ENCODE assay signal across 11 cellular contexts in genomic region chr15:96328101-96328958, GRCh38. TPM values are rescaled to one million over a fixed set of nuclear protein-coding genes. Genes with fewer than 3 reads are reported as not detected.
A peak's percentile ranks its signal among the peaks of the same experiment; 100 is the strongest.
DNase-seq lines count a peak whose midpoint lies in the region; ATAC-seq and TF ChIP-seq lines count a peak whose summit lies in the region.
"Had no signal": no experiment of that assay in that cellular context is flagged by ENCODE, and none has a peak within 500 bp of the region (broad histone marks: within the 10 kb centered on the region; RNA-seq: fewer than 3 reads in every experiment).

No MANE protein-coding gene starts in this region.

- H4K12ac ChIP-seq in trophoblast cell (ENCODE audit: low read depth, low read length): no peak overlapping the region

- no peaks in the 10 kb centered on the region for H3K9me3 ChIP-seq in IMR-90 (ENCODE audit: control insufficient read depth, insufficient read depth, low read length)
- no peaks in the 10 kb centered on the region for H3K9me3 ChIP-seq in trophoblast cell (ENCODE audit: insufficient read depth, low read depth, low read length)
- H3K9me3 ChIP-seq in effector memory CD4-positive, alpha-beta T cell (ENCODE audit: control insufficient read depth, low read length): no peaks in the 10 kb centered on the region

- H3K9me1 ChIP-seq in IMR-90 (ENCODE audit: insufficient read depth, low read length): no peaks in the 10 kb centered on the region

- BruUV-seq in IMR-90 (replicated peaks; lab: Mats Ljungman, UMichigan): no TSS peak

- H2BK15ac ChIP-seq in IMR-90 (ENCODE audit: low read depth, low read length): 0 out of 3 replicates have a peak overlapping the region, but pooled peaks have one; percentile 2

- CTCF ChIA-PET in IMR-90 (lab: Yijun Ruan, JAX): interaction anchor here (0.6 to 2.5 kb wide), 11 partner anchors 8 to 1051 kb away, joined by 3 to 11 read pairs (median 3); no protein-coding TSS in a partner anchor

- TF ChIP-seq CTCF in IMR-90 (conservative IDR thresholded peaks at IDR 0.05; ENCODE audit: low read depth, low read length): no peak

- DNase-seq in IMR-90 (no peak), fibroblast of peridontal ligament (ENCODE audit: extremely low read depth) (peak; percentile 59), trophoblast cell (peak in 1 of 2 donors; percentile 42), NCI-H1436 (lab: John Stamatoyannopoulos, UW) (no peak), retina (no peak), GF-D8 (lab: John Stamatoyannopoulos, UW) (no peak)
- DNase-seq in effector memory CD4-positive, alpha-beta T cell: no peak
- DNase-seq: effector CD4-positive, alpha-beta T cell; NCI-H1417 treated with DMSO at 0.1 percent for 48 hours had no signal

- H3K79me1 ChIP-seq in IMR-90 (ENCODE audit: low read depth in 1 of 2, low read length in 2 of 2) (peaks cover 6 to 24% of the 10 kb centered on the region in 2 experiments), trophoblast cell (ENCODE audit: low read length) (peaks cover 53% of the 10 kb centered on the region)

- peak overlapping the region; percentile 46; the same call in 1 of the 2 replicates for H3K56ac ChIP-seq in IMR-90 (ENCODE audit: extremely low read depth, insufficient read depth, low read length)

- dilution Hi-C loops in IMR-90 (cut with HindIII; ENCODE audit: low sequenced_read_pairs, unreplicated experiment): no loop called here

- no peak overlapping the region for H2BK12ac ChIP-seq in trophoblast cell (ENCODE audit: low read length)

- H2AFZ ChIP-seq in ACC112 (ENCODE audit: low read length, unreplicated experiment) (peak overlapping the region; percentile 78), IMR-90 (replicated peaks; ENCODE audit: low read length, poor library complexity) (no peak overlapping the region), trophoblast cell (ENCODE audit: insufficient read depth, low read length, poor library complexity) (no peak overlapping the region)

- H3K79me2 ChIP-seq in ACC112 (ENCODE audit: control insufficient read depth, insufficient read depth, low read length, unreplicated experiment) (peaks cover 94% of the 10 kb centered on the region), trophoblast cell (ENCODE audit: control insufficient read depth, insufficient read depth, low read length, poor library complexity) (peaks cover 30% of the 10 kb centered on the region)

- H3K4ac ChIP-seq in IMR-90 (ENCODE audit: low read depth, low read length) (peak overlapping the region; percentile 73; the same call in 1 of the 2 replicates), trophoblast cell (ENCODE audit: low read depth, low read length) (no peak overlapping the region)

- POLR2A ChIA-PET in IMR-90 (lab: Charles Lee; ENCODE audit: unreplicated experiment): interaction anchor here (0.6 to 1.7 kb wide), 3 partner anchors 8 to 75 kb away, joined by 3 to 8 read pairs (median 5); no protein-coding TSS in a partner anchor

- no peak overlapping the region for H2AK9ac ChIP-seq in IMR-90 (replicated peaks; ENCODE audit: low read depth, low read length, poor library complexity)

- peak overlapping the region; percentile 76 for H2BK120ac ChIP-seq in IMR-90 (ENCODE audit: low read depth, low read length)
- no peak overlapping the region for H2BK120ac ChIP-seq in trophoblast cell (ENCODE audit: insufficient read depth, low read length, poor library complexity)

- H3K4me1 ChIP-seq in ACC112 (ENCODE audit: control insufficient read depth, insufficient read depth, low read length, unreplicated experiment): peaks cover 19% of the 10 kb centered on the region
- peaks cover 9% of the 10 kb centered on the region for H3K4me1 ChIP-seq in IMR-90 (ENCODE audit: control insufficient read depth, insufficient read depth, low read length)
- peaks cover 11 to 12% of the 10 kb centered on the region in 2 experiments for H3K4me1 ChIP-seq in trophoblast cell (ENCODE audit: control insufficient read depth in 1 of 2, insufficient read depth in 2 of 2, low read length in 2 of 2)
- peaks cover 4% of the 10 kb centered on the region for H3K4me1 ChIP-seq in effector memory CD4-positive, alpha-beta T cell (ENCODE audit: control insufficient read depth, insufficient read depth, low read length, poor library complexity, severe bottlenecking)

- in situ Hi-C loops in IMR-90 (cut with MboI; ENCODE audit: low sequenced_read_pairs): loop anchor here (5.0 to 25.0 kb wide), 2 partner anchors 766 to 1071 kb away; no protein-coding TSS in a partner anchor

- H2AK5ac ChIP-seq in IMR-90 (ENCODE audit: low read depth, low read length) (no peak overlapping the region), trophoblast cell (ENCODE audit: low read length) (no peak overlapping the region)

- H3K36me3 ChIP-seq in ACC112 (ENCODE audit: insufficient read depth, low read length) (peaks cover 5% of the 10 kb centered on the region; the same call in 1 of the 2 replicates), IMR-90 (ENCODE audit: control insufficient read depth, insufficient read depth, low read length) (peaks cover 14% of the 10 kb centered on the region), trophoblast cell (ENCODE audit: control insufficient read depth in 1 of 2, insufficient read depth in 2 of 2, low read length in 2 of 2) (peaks cover 0 to 6% of the 10 kb centered on the region in 2 experiments)
- H3K36me3 ChIP-seq in effector memory CD4-positive, alpha-beta T cell (ENCODE audit: control insufficient read depth, insufficient read depth, low read length): no peaks in the 10 kb centered on the region

- WGBS in IMR-90 (ENCODE audit: extremely low coverage in 2 of 2, insufficient read length in 1 of 2), 2 experiments: no CpG with 5 or more reads among the region's 8 CpGs
- no CpG with 5 or more reads among the region's 8 CpGs for WGBS in trophoblast cell (ENCODE audit: extremely low coverage, insufficient coverage, insufficient read length)

- no peak for TF ChIP-seq RAD21 in IMR-90 (IDR thresholded peaks at IDR 0.05; ENCODE audit: low read length)

- H3K4me2 ChIP-seq in IMR-90 (ENCODE audit: low read depth, low read length) (peak overlapping the region; percentile 99), trophoblast cell (ENCODE audit: low read length) (peak overlapping the region; percentile 58)

- intact Hi-C loops in IMR-90 (cut with micrococcal nuclease): loop anchor here (5.0 to 10.0 kb wide), 8 partner anchors 146 to 921 kb away; no protein-coding TSS in a partner anchor

- H4K8ac ChIP-seq in IMR-90 (ENCODE audit: low read depth in 2 of 2, low read length in 2 of 2) (peak overlapping the region; percentile 36 to 66), trophoblast cell (ENCODE audit: low read depth, low read length) (no peak overlapping the region)

- H3K14ac ChIP-seq in IMR-90 (replicated peaks; ENCODE audit: low read depth, low read length): peak overlapping the region; percentile 89
- H3K14ac ChIP-seq in trophoblast cell (ENCODE audit: low read length): no peak overlapping the region

- H3K23ac ChIP-seq in IMR-90 (ENCODE audit: low read depth, low read length) (peak overlapping the region; percentile 87), trophoblast cell (ENCODE audit: low read length) (no peak overlapping the region)

- peak overlapping the region; percentile 13; the same call in 1 of the 2 replicates for H2BK20ac ChIP-seq in IMR-90 (ENCODE audit: low read depth, low read length)

- H4K91ac ChIP-seq in IMR-90 (ENCODE audit: insufficient read depth, low read depth, low read length): peak overlapping the region; percentile 41; the same call in 1 of the 2 replicates
- H4K91ac ChIP-seq in trophoblast cell (ENCODE audit: low read depth, low read length): no peak overlapping the region

- H4K5ac ChIP-seq in IMR-90 (ENCODE audit: low read depth, low read length): peak overlapping the region; percentile 27; the same call in 1 of the 2 replicates

- H3K4me3 ChIP-seq in ACC112 (ENCODE audit: low read depth, low read length): peak overlapping the region; percentile 75
- H3K4me3 ChIP-seq in IMR-90 (ENCODE audit: insufficient read depth, low read depth, low read length): peak overlapping the region; percentile 20
- no peak overlapping the region for H3K4me3 ChIP-seq in trophoblast cell (ENCODE audit: low read depth, low read length)
- no peak overlapping the region for H3K4me3 ChIP-seq in effector memory CD4-positive, alpha-beta T cell (ENCODE audit: insufficient read depth, low read depth, low read length, poor library complexity, severe bottlenecking)

- TF ChIP-seq POLR2A in IMR-90 (IDR thresholded peaks at IDR 0.05; ENCODE audit: low read depth, low read length): no peak

- peak overlapping the region; percentile 45; the same call in 1 of the 2 replicates for H3K9ac ChIP-seq in IMR-90 (ENCODE audit: low read depth, low read length)
- no peak overlapping the region for H3K9ac ChIP-seq in trophoblast cell (ENCODE audit: low read length)

- peaks cover 7% of the 10 kb centered on the region for H4K20me1 ChIP-seq in IMR-90 (ENCODE audit: insufficient read depth, low read length)

- peak overlapping the region; percentile 94 for H2BK5ac ChIP-seq in IMR-90 (ENCODE audit: low read depth, low read length, poor library complexity, severe bottlenecking)
- no peak overlapping the region for H2BK5ac ChIP-seq in trophoblast cell (ENCODE audit: low read depth, low read length, poor library complexity)

- H3K27me3 ChIP-seq in ACC112 (ENCODE audit: insufficient read depth, low read length): no peaks in the 10 kb centered on the region
- no peaks in the 10 kb centered on the region for H3K27me3 ChIP-seq in IMR-90 (ENCODE audit: control insufficient read depth, insufficient read depth, low read length)
- no peaks in the 10 kb centered on the region for H3K27me3 ChIP-seq in trophoblast cell (ENCODE audit: insufficient read depth, low read length)
- peaks cover 47% of the 10 kb centered on the region for H3K27me3 ChIP-seq in effector memory CD4-positive, alpha-beta T cell (replicated peaks; ENCODE audit: control insufficient read depth, insufficient read depth, low read length, poor library complexity, severe bottlenecking)

- H3K27ac ChIP-seq in ACC112 (ENCODE audit: low read depth, low read length): peak overlapping the region; percentile 85
- H3K27ac ChIP-seq in IMR-90 (ENCODE audit: insufficient read depth, low read length): peak overlapping the region; percentile 58; the same call in 1 of the 2 replicates
- H3K27ac ChIP-seq in trophoblast cell (ENCODE audit: low read depth, low read length): no peak overlapping the region
- H3K27ac ChIP-seq in effector memory CD4-positive, alpha-beta T cell (ENCODE audit: insufficient read depth, low read length, poor library complexity, severe bottlenecking): no peak overlapping the region

- ATAC-seq in IMR-90 (ENCODE audit: low read depth): no peak
- ATAC-seq: activated T-helper 17 cell treated with anti-CD3 and anti-CD28 coated beads, Interleukin-2, amount 50 U/mL, for 72 hours had no signal

- peak overlapping the region; percentile 37 for H3K18ac ChIP-seq in IMR-90 (ENCODE audit: low read depth, low read length)
- no peak overlapping the region for H3K18ac ChIP-seq in trophoblast cell (ENCODE audit: low read length)

RNA-seq across cellular contexts. Expression of gene NR2F2, which starts 2.2 kb away (rescaled TPM):
- 20.3 and 28.1 TPM in 2 replicates for total RNA-seq in IMR-90 (2012; rRNA removed)
- 161 and 185 TPM in 2 replicates for polyA plus RNA-seq in IMR-90 (2012; rRNA removed)
- 113 and 142 TPM in 2 replicates for polyA plus RNA-seq in IMR-90 (2012; cell fraction: cytosol; rRNA removed)
- polyA plus RNA-seq in IMR-90 (2012; cell fraction: nucleus; rRNA removed; ENCODE audit: low replicate concordance): 109 and 182 TPM in 2 replicates
- polyA plus RNA-seq in trophoblast cell (2013): 91.9 and 99.1 TPM in 2 replicates
- total RNA-seq: activated T-helper 17 cell treated with anti-CD3 and anti-CD28 coated beads, Interleukin-2, amount 50 U/mL, for 72 hours had no signal

Comparison
In these comparisons a context has a peak if more than half of its experiments do, and no peak if none do; other contexts are left out.
1. H3K27ac ChIP-seq: peak in ACC112 (single experiment) and IMR-90 (single experiment); none in trophoblast cell (single experiment) and effector memory CD4-positive, alpha-beta T cell (single experiment).
2. H3K4me3 ChIP-seq: peak in ACC112 (single experiment) and IMR-90 (single experiment); none in trophoblast cell (single experiment) and effector memory CD4-positive, alpha-beta T cell (single experiment).